ENCODE assay signal across 19 cellular contexts in genomic region chr10:128050117-128050516, GRCh38.
DNase-seq lines count a peak whose midpoint lies in the region; ATAC-seq, FAIRE-seq and TF ChIP-seq lines count a peak whose summit lies in the region.
"Had no signal": no experiment of that assay in that cellular context is flagged by ENCODE, and none has a peak within 500 bp of the region (broad histone marks: within the 10 kb centered on the region; RNA-seq: fewer than 3 reads in every experiment).

No MANE protein-coding gene starts in this region.

- H3K36me3 ChIP-seq in BLaER1 treated with 17β-estradiol and CSF1 and Interleukin-3, amounts not matched to agents 10 nM and 100 nM: peaks cover 58 to 74% (median 68%) of the 10 kb centered on the region in 11 experiments
- H3K36me3 ChIP-seq in mammary epithelial cell (ENCODE audit: insufficient read depth, low read length): peaks cover 26% of the 10 kb centered on the region
- H3K36me3 ChIP-seq: WERI-Rb-1 had no signal

- H3K27ac Mint-ChIP-seq in natural killer cell: peak overlapping the region; percentile 97 to 99

- no CpG with 5 or more reads among the region's 1 CpG for WGBS in mammary epithelial cell (ENCODE audit: low coverage, missing lambda C conversion rate)

- H2AFZ ChIP-seq in mammary epithelial cell (ENCODE audit: low read depth, low read length): no peak overlapping the region

- intact Hi-C loops in mammary epithelial cell (cut with micrococcal nuclease) (no loop called here), natural killer cell (cut with micrococcal nuclease) (no loop called here)

- peaks cover 72% of the 10 kb centered on the region for H3K79me2 ChIP-seq in mammary epithelial cell (ENCODE audit: insufficient read depth, low read length)

- peaks cover 71 to 85% of the 10 kb centered on the region in 2 donors for H3K4me1 Mint-ChIP-seq in natural killer cell

- dilution Hi-C loops in mammary epithelial cell (cut with HindIII; ENCODE audit: low sequenced_read_pairs): no loop called here

- ATAC-seq in natural killer cell (no peak), GM21619 (IDR thresholded peaks at IDR 0.05; ENCODE audit: unreplicated experiment) (no peak), GM19351 (IDR thresholded peaks at IDR 0.05; ENCODE audit: unreplicated experiment) (no peak)
- ATAC-seq: left lung had no signal

- H3K27me3 ChIP-seq in BLaER1 treated with 17β-estradiol and CSF1 and Interleukin-3, amounts not matched to agents 10 nM and 100 nM: no peaks in the 10 kb centered on the region
- no peaks in the 10 kb centered on the region for H3K27me3 ChIP-seq in mammary epithelial cell (ENCODE audit: insufficient read depth, low read length)
- H3K27me3 ChIP-seq: left lung had no signal

- peaks cover 9% of the 10 kb centered on the region for H3K36me3 Mint-ChIP-seq in natural killer cell

- in situ Hi-C loops in mammary epithelial cell (cut with MboI; ENCODE audit: low sequenced_read_pairs in 2 of 2): no loop called here

- H3K9ac ChIP-seq in BLaER1 treated with 17β-estradiol and CSF1 and Interleukin-3, amounts not matched to agents 10 nM and 100 nM: peak overlapping the region; percentile 89 to 95 (median 93)
- no peak overlapping the region for H3K9ac ChIP-seq in mammary epithelial cell (ENCODE audit: insufficient read depth, low read length)

- TF ChIP-seq POLR2A in GM12891 (IDR thresholded peaks at IDR 0.05; ENCODE audit: low read depth, low read length): no peak

- peaks cover 22 to 68% (median 53%) of the 10 kb centered on the region in 11 experiments for H4K20me1 ChIP-seq in BLaER1 treated with 17β-estradiol and CSF1 and Interleukin-3, amounts not matched to agents 10 nM and 100 nM
- no peaks in the 10 kb centered on the region for H4K20me1 ChIP-seq in mammary epithelial cell (ENCODE audit: insufficient read depth, low read length)

- no peaks in the 10 kb centered on the region for H3K27me3 Mint-ChIP-seq in natural killer cell (ENCODE audit: low read depth in 2 of 2)

- TF ChIP-seq CTCF in mammary epithelial cell (conservative IDR thresholded peaks at IDR 0.05 in 1 of 2, IDR thresholded peaks at IDR 0.05 in 1 of 2; ENCODE audit: extremely low read depth in 1 of 2, insufficient read depth in 1 of 2, low read depth in 1 of 2, low read length in 2 of 2) (no peak), natural killer cell (IDR thresholded peaks at IDR 0.05) (no peak)

- H3K4me2 ChIP-seq in BLaER1 treated with 17β-estradiol and CSF1 and Interleukin-3, amounts not matched to agents 10 nM and 100 nM: peak overlapping the region; percentile 89 to 100 (median 98)
- H3K4me2 ChIP-seq in mammary epithelial cell (ENCODE audit: insufficient read depth, low read depth, low read length): peak overlapping the region; percentile 89

- no peaks in the 10 kb centered on the region for H3K9me3 ChIP-seq in BLaER1 treated with 17β-estradiol and CSF1 and Interleukin-3, amounts not matched to agents 10 nM and 100 nM (replicated peaks in 1 of 11)
- no peaks in the 10 kb centered on the region for H3K9me3 ChIP-seq in mammary epithelial cell (replicated peaks; ENCODE audit: insufficient read depth, low read length)
- H3K9me3 ChIP-seq: left lung had no signal

- H3K4me3 Mint-ChIP-seq in natural killer cell: peak overlapping the region; percentile 96
- H3K4me3 Mint-ChIP-seq: nephron progenitor cell had no signal

- H3K9me3 Mint-ChIP-seq in natural killer cell: no peaks in the 10 kb centered on the region
- H3K9me3 Mint-ChIP-seq: nephron progenitor cell had no signal

- H3K4me3 ChIP-seq in BLaER1 treated with 17β-estradiol and CSF1 and Interleukin-3, amounts not matched to agents 10 nM and 100 nM: peak overlapping the region; percentile 77 to 91 (median 86)
- no peak overlapping the region for H3K4me3 ChIP-seq in mammary epithelial cell (replicated peaks in 1 of 3; ENCODE audit: insufficient read depth in 1 of 3, low read depth in 2 of 3, low read length in 3 of 3)

- CTCF ChIA-PET in mammary epithelial cell (lab: Charles Lee; ENCODE audit: low non-redundant PET): no interaction called here

- no TSS peak for BruUV-seq in mammary epithelial cell (replicated peaks; lab: Mats Ljungman, UMichigan)

- H3K4me1 ChIP-seq in BLaER1 treated with 17β-estradiol and CSF1 and Interleukin-3, amounts not matched to agents 10 nM and 100 nM: peaks cover 61 to 79% (median 69%) of the 10 kb centered on the region in 10 experiments
- H3K4me1 ChIP-seq in mammary epithelial cell (ENCODE audit: insufficient read depth, low read length): peaks cover 46% of the 10 kb centered on the region

- DNase-seq in GM12891 (ENCODE audit: insufficient read length, low spot score): no peak
- no peak for DNase-seq in mammary epithelial cell
- no peak for DNase-seq in natural killer cell
- DNase-seq in kidney tubule cell (ENCODE audit: low spot score): no peak
- no peak for DNase-seq in OCI-M2 (lab: John Stamatoyannopoulos, UW; ENCODE audit: unreplicated experiment)
- DNase-seq: activated CD8-positive, alpha-beta memory T cell treated with anti-CD3 and anti-CD28 coated beads, Interleukin-2, amount 50 U/mL, for 48 hours; anterior cingulate cortex; dermis blood vessel endothelial cell; MM.1S; NCI-H2081; NCI-H524 treated with DMSO at 0.1 percent for 48 hours; nephron progenitor cell; retina; stimulated activated CD4-positive, alpha-beta T cell treated with anti-CD3 and anti-CD28 coated beads, Interleukin-1b, Interleukin-23, amount 100 ng/mL, for 48 hours; WERI-Rb-1 had no signal

- H3K27ac ChIP-seq in BLaER1 treated with 17β-estradiol and CSF1 and Interleukin-3, amounts not matched to agents 10 nM and 100 nM: peak overlapping the region; percentile 87 to 99 (median 93); a peak in 21 of 22 replicates
- no peak overlapping the region for H3K27ac ChIP-seq in mammary epithelial cell (ENCODE audit: insufficient read depth, low read depth, low read length)
- H3K27ac ChIP-seq: WERI-Rb-1 had no signal

- FAIRE-seq in GM12891 (lab: Jason Lieb, UNC): peak; percentile 60

TF ChIP-seq in GM12891, 5 proteins besides CTCF, POLR2A, EP300 and RAD21:
- TF ChIP-seq PAX5 (IDR thresholded peaks at IDR 0.05; ENCODE audit: insufficient read depth, low read length, severe bottlenecking): no peak

Comparison
In these comparisons a context has a peak if more than half of its experiments do, and no peak if none do; other contexts are left out.
1. H3K4me3 ChIP-seq: peak in BLaER1 treated with 17β-estradiol and CSF1 and Interleukin-3, amounts not matched to agents 10 nM and 100 nM (10 of 10); none in mammary epithelial cell (0 of 3).